14 cellular contexts compared by ENCODE assay signal in the genomic region with DNA sequence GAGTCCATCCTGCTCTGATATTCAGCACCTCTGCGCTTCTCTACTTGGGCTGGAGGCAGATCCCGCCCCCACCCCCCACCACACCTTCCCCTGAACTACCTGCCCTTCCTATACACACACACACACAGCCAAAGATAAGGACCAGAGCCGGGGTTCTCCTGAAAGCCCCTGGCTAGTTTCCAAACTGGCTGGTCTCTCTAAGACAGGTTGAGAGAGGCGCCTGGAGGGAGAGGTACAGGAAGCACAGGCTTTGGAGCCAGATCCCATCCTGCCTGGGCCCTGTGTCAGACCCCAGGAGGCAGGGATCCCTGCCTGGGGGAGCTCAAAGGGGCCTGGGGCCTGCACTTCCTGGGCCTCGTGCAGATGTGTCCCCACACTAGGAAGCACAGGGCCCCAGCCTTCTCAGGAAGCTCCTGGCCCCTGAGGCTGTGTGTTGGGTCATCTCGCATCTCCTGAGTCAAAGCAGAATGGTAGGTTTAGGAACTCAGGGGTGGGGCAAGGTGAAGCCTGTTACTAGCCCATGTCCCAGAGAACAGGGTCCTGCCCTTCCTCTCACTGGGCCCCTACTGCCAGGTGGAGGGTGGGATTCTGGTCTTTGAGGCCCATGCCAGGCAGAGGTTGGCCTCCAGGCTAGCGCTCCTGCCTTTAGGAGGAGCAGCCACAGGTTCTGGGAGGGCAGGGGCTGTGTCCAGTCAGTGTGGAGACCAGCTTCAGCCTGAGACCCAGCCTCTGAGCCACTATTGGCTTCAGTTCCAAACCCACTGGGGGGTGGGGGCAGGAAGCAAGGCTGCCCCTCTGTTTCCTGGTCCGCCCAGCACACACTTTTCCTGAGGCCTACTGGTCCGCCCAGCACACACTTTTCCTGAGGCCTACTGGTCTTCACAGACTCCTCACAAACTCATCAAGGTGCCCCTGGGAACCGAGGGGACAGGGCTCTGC. TPM values are rescaled to one million over a fixed set of nuclear protein-coding genes. Genes with fewer than 3 reads are reported as not detected.
DNase-seq lines count a peak whose midpoint lies in the region; ATAC-seq, FAIRE-seq and TF ChIP-seq lines count a peak whose summit lies in the region.
"Had no signal": no experiment of that assay in that cellular context is flagged by ENCODE, and none has a peak within 500 bp of the region (broad histone marks: within the 10 kb centered on the region; RNA-seq: fewer than 3 reads in every experiment).

No MANE protein-coding gene starts in this region.

- peak; percentile 68 for FAIRE-seq in GM12891 (lab: Jason Lieb, UNC)
- FAIRE-seq: islet of Langerhans had no signal

- TF ChIP-seq EP300 in sigmoid colon (IDR thresholded peaks at IDR 0.05) = no peak

- H3K9me3 ChIP-seq in Loucy (ENCODE audit: insufficient read depth, low read depth, low read length) = no peaks in the 10 kb centered on the region
- no peaks in the 10 kb centered on the region for H3K9me3 ChIP-seq in ectodermal cell (ENCODE audit: control insufficient read depth, low read length)
- H3K9me3 ChIP-seq in sigmoid colon = no peaks in the 10 kb centered on the region

- peak overlapping the region; percentile 71 for H3K4me2 ChIP-seq in Loucy (ENCODE audit: low read depth, low read length, poor library complexity, severe bottlenecking)

- 87 to 89% methylated on average over 10 of the region's 10 CpGs for WGBS in ectodermal cell, 2 experiments
- 45 to 66% methylated on average over 10 of the region's 10 CpGs for WGBS in sigmoid colon, 2 donors

- H4K20me1 ChIP-seq in Loucy (ENCODE audit: insufficient read depth, low read length, poor library complexity, severe bottlenecking) = no peaks in the 10 kb centered on the region

- H3K27ac ChIP-seq in ectodermal cell (ENCODE audit: insufficient read depth, low read depth, low read length, poor library complexity, severe bottlenecking) (peak overlapping the region; percentile 63), sigmoid colon (no peak overlapping the region)
- H3K27ac ChIP-seq: SK-N-MC had no signal

- H3K27ac Mint-ChIP-seq in nephron progenitor cell = peak overlapping the region; percentile 94

- peak overlapping the region; percentile 78 for H3K9ac ChIP-seq in Loucy (ENCODE audit: low read depth, low read length, poor library complexity, severe bottlenecking)

- no peaks in the 10 kb centered on the region for H3F3A ChIP-seq in Loucy (ENCODE audit: low read depth)

- peaks cover 7% of the 10 kb centered on the region for H3K27me3 Mint-ChIP-seq in nephron progenitor cell (ENCODE audit: low read depth, poor library complexity)

- no peak for DNase-seq in GM12891 (ENCODE audit: insufficient read length, low spot score)
- no peak for DNase-seq in nephron progenitor cell
- DNase-seq in sigmoid colon = no peak
- DNase-seq in stimulated activated CD4-positive, alpha-beta T cell treated with anti-CD3 and anti-CD28 coated beads, Interleukin-2, amount 100 ng/mL, for 48 hours = no peak
- no peak for DNase-seq in effector CD4-positive, alpha-beta T cell
- DNase-seq: activated CD4-positive, alpha-beta T cell treated with anti-CD3 and anti-CD28 coated beads for 4 hours; activated gamma-delta T cell; nucleus accumbens; stimulated activated naive CD8-positive, alpha-beta T cell treated with anti-CD3 and anti-CD28 coated beads, Interleukin-15, Interleukin-2, amounts not matched to agents 100 U/mL and 50 U/mL, for 24 hours had no signal

- intact Hi-C loops in sigmoid colon (cut with DNase I) = no loop called here

- 0 out of 2 replicates have a peak overlapping the region, but pooled peaks have one; percentile 6 for H2AFZ ChIP-seq in Loucy (ENCODE audit: low read length)

- no peaks in the 10 kb centered on the region for H3K9me2 ChIP-seq in Loucy (replicated peaks; ENCODE audit: low read depth, low read length)

- no peaks in the 10 kb centered on the region for H3K36me3 ChIP-seq in Loucy (ENCODE audit: insufficient read depth, low read length)
- H3K36me3 ChIP-seq in ectodermal cell (ENCODE audit: control insufficient read depth, insufficient read depth, low read length) = no peaks in the 10 kb centered on the region
- H3K36me3 ChIP-seq in sigmoid colon = no peaks in the 10 kb centered on the region

- H3K4me3 ChIP-seq in Loucy (ENCODE audit: low read length, poor library complexity, severe bottlenecking) = peak overlapping the region; percentile 25
- no peak overlapping the region for H3K4me3 ChIP-seq in ectodermal cell (ENCODE audit: insufficient read depth, low read depth, low read length)
- no peak overlapping the region for H3K4me3 ChIP-seq in sigmoid colon
- H3K4me3 ChIP-seq: SK-N-MC had no signal

- H3K4me1 ChIP-seq in Loucy (ENCODE audit: insufficient read depth, low read length, poor library complexity, severe bottlenecking) = peaks cover 54% of the 10 kb centered on the region
- H3K4me1 ChIP-seq in ectodermal cell (ENCODE audit: control insufficient read depth, insufficient read depth, low read length) = peaks cover 30% of the 10 kb centered on the region
- no peaks in the 10 kb centered on the region for H3K4me1 ChIP-seq in sigmoid colon

- peaks cover 56% of the 10 kb centered on the region for H3K4me1 Mint-ChIP-seq in nephron progenitor cell

- no peaks in the 10 kb centered on the region for H3K36me3 Mint-ChIP-seq in nephron progenitor cell (ENCODE audit: low read depth)

- H3K79me2 ChIP-seq in Loucy (ENCODE audit: insufficient read depth, low read length) = no peaks in the 10 kb centered on the region

- H3K27me3 ChIP-seq in Loucy (ENCODE audit: insufficient read depth, low read length, poor library complexity, severe bottlenecking) (no peaks in the 10 kb centered on the region), ectodermal cell (ENCODE audit: control insufficient read depth, insufficient read depth, low read length, poor library complexity, severe bottlenecking) (no peaks in the 10 kb centered on the region), sigmoid colon (no peaks in the 10 kb centered on the region)

- TF ChIP-seq CTCF in Loucy (conservative IDR thresholded peaks at IDR 0.05; ENCODE audit: low read length) (no peak), nephron progenitor cell (IDR thresholded peaks at IDR 0.05) (no peak), sigmoid colon (IDR thresholded peaks at IDR 0.05) (no peak)

- H3K4me3 Mint-ChIP-seq in nephron progenitor cell = no peak overlapping the region

- no peaks in the 10 kb centered on the region for H3K9me3 Mint-ChIP-seq in nephron progenitor cell

- TF ChIP-seq POLR2A in GM12891 (IDR thresholded peaks at IDR 0.05; ENCODE audit: low read depth, low read length) = no peak
- TF ChIP-seq POLR2A in sigmoid colon (IDR thresholded peaks at IDR 0.05) = no peak

- no peak for ATAC-seq in GM18511 (IDR thresholded peaks at IDR 0.05; ENCODE audit: unreplicated experiment)
- ATAC-seq: stimulated activated naive CD8-positive, alpha-beta T cell treated with anti-CD3 and anti-CD28 coated beads, Interleukin-15, Interleukin-2, amounts not matched to agents 100 U/mL and 50 U/mL, for 24 hours had no signal

TF ChIP-seq in GM12891, 5 proteins besides CTCF, POLR2A, EP300 and RAD21:
- TF ChIP-seq POLR2AphosphoS5 (IDR thresholded peaks at IDR 0.05; ENCODE audit: low read depth, low read length) (no peak), PAX5 (IDR thresholded peaks at IDR 0.05; ENCODE audit: insufficient read depth, low read length, severe bottlenecking) (no peak), POU2F2 (IDR thresholded peaks at IDR 0.05; ENCODE audit: low read depth, low read length) (no peak), SPI1 (IDR thresholded peaks at IDR 0.05; ENCODE audit: low read depth, low read length) (no peak), TAF1 (IDR thresholded peaks at IDR 0.05; ENCODE audit: low read depth, low read length) (no peak)
TF ChIP-seq in GM12891: peak in this region for 0.

RNA-seq across cellular contexts. Expression of a gene that starts 16.1 kb away (rescaled TPM):
- polyA plus RNA-seq in GM12891 (2012; ENCODE audit: low read depth, missing spikeins) = 0.80 TPM
- polyA plus RNA-seq in ectodermal cell (2013, experiment 1 of 4) = not detected
- polyA plus RNA-seq in ectodermal cell (2013, experiment 2 of 4) = not detected
- not detected for polyA plus RNA-seq in ectodermal cell (2013, experiment 3 of 4)
- not detected for polyA plus RNA-seq in ectodermal cell (2013, experiment 4 of 4)
- not detected for total RNA-seq in sigmoid colon
- polyA plus RNA-seq in sigmoid colon = under 1 TPM in 1 of 3 donors, not detected in 2; 0.19 TPM

RNA-seq across cellular contexts. Expression of a gene that starts 36.5 kb away (rescaled TPM):
- polyA plus RNA-seq in GM12891 (2012; ENCODE audit: low read depth, missing spikeins) = 3.9 TPM
- polyA plus RNA-seq in ectodermal cell (2013, experiment 1 of 4) = 15.0 TPM
- 16.0 TPM for polyA plus RNA-seq in ectodermal cell (2013, experiment 2 of 4)
- polyA plus RNA-seq in ectodermal cell (2013, experiment 3 of 4) = 9.2 TPM
- 10.7 TPM for polyA plus RNA-seq in ectodermal cell (2013, experiment 4 of 4)
- 1 to 10 TPM; 2.3 to 2.9 (median 2.6) TPM for total RNA-seq in sigmoid colon
- 10 to 100 TPM; 10.2 to 23.8 (median 22.0) TPM for polyA plus RNA-seq in sigmoid colon
